In the genomic region with DNA sequence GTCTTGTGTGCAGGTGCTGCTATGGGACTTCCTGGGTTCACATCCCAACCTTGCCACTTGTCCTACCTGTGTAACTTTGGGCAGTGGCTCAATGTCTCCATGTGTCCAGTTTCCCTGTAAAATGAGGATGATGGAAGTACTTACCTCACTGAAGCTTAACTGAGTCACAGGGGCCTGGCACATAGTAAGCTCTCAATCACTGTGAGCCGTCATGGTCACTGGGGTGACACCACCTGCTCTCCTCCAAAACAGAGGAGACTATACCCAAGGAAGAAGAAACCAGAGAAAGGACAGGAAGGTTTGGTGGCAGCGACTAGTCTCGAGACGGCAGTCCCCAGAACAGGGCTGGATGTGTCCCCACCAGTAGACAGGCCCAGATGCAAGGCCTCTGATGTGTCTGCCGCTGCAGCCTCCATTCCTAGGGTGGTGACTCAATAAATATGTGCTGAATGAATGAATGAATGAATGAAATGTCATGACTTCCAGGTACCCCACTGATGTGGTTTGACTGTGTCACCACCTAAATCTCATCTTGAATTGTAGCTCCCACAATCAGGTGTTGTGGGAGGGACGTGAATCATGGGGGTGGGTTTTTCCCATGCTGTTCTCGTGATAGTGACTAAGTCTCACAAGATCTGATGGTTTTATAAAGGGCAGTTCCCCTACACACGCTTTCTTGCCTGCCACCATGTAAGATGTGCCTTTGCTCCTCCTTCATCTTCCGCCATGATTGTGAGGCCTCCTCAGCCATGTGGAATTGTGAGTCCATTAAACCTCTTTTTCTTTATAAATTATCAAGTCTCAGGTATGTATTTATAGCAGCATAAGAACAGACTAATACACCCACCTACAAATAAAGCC, we compare ENCODE assay signal across 14 cellular contexts. TPM values are rescaled to one million over a fixed set of nuclear protein-coding genes. Genes with fewer than 3 reads are reported as not detected.
DNase-seq lines count a peak whose midpoint lies in the region; ATAC-seq and TF ChIP-seq lines count a peak whose summit lies in the region.
"Had no signal": no experiment of that assay in that cellular context is flagged by ENCODE, and none has a peak within 500 bp of the region (broad histone marks: within the 10 kb centered on the region; RNA-seq: fewer than 3 reads in every experiment).

No MANE protein-coding gene starts in this region.

- H3K27me3 ChIP-seq in endodermal cell (ENCODE audit: control insufficient read depth, insufficient read depth, low read length, poor library complexity, severe bottlenecking) (no peaks in the 10 kb centered on the region), GM23338 (ENCODE audit: insufficient read depth) (no peaks in the 10 kb centered on the region)

- H3K9me2 ChIP-seq in GM23338 (ENCODE audit: insufficient read depth), result no peaks in the 10 kb centered on the region

- H3K36me3 Mint-ChIP-seq in activated CD8-positive, alpha-beta T cell treated with anti-CD3 and anti-CD28 coated beads, Interleukin-2, amount 10 ng/mL, durations not matched to agents 7 days and 5 days (ENCODE audit: low read depth), result peaks cover 6% of the 10 kb centered on the region
- peaks cover 1% of the 10 kb centered on the region for H3K36me3 Mint-ChIP-seq in endodermal cell (ENCODE audit: low read depth)
- peaks cover 10% of the 10 kb centered on the region for H3K36me3 Mint-ChIP-seq in GM23338 (ENCODE audit: low read depth)

- H3K9ac ChIP-seq in endodermal cell (ENCODE audit: extremely low read depth, low read length, poor library complexity, severe bottlenecking), result no peak overlapping the region

- CTCF ChIA-PET in activated CD8-positive, alpha-beta T cell treated with anti-CD3 and anti-CD28 coated beads, Interleukin-2, amount 10 ng/mL, durations not matched to agents 7 days and 5 days (lab: Charles Lee), result no interaction called here

- no peak for ATAC-seq in activated CD8-positive, alpha-beta T cell treated with anti-CD3 and anti-CD28 coated beads, Interleukin-2, amount 10 ng/mL, durations not matched to agents 7 days and 5 days
- ATAC-seq in GM19328 (IDR thresholded peaks at IDR 0.05; ENCODE audit: unreplicated experiment), result no peak
- ATAC-seq in GM23338, result no peak
- ATAC-seq: left lung had no signal

- H4K20me1 ChIP-seq in GM23338 (replicated peaks; ENCODE audit: insufficient read depth), result no peaks in the 10 kb centered on the region

- no peak overlapping the region for H2AFZ ChIP-seq in GM23338

- H3F3A ChIP-seq in GM23338 (replicated peaks; ENCODE audit: low read depth), result no peaks in the 10 kb centered on the region

- H3K4me1 Mint-ChIP-seq in activated CD8-positive, alpha-beta T cell treated with anti-CD3 and anti-CD28 coated beads, Interleukin-2, amount 10 ng/mL, durations not matched to agents 7 days and 5 days (ENCODE audit: low read depth), result peaks cover under 1% of the 10 kb centered on the region
- H3K4me1 Mint-ChIP-seq in endodermal cell (peaks cover 14% of the 10 kb centered on the region), GM23338 (peaks cover 7% of the 10 kb centered on the region)

- no peak overlapping the region for H3K4me2 ChIP-seq in GM23338

- no peak overlapping the region for H3K4me3 Mint-ChIP-seq in activated CD8-positive, alpha-beta T cell treated with anti-CD3 and anti-CD28 coated beads, Interleukin-2, amount 10 ng/mL, durations not matched to agents 7 days and 5 days
- H3K4me3 Mint-ChIP-seq in endodermal cell (no peak overlapping the region), GM23338 (no peak overlapping the region)
- H3K4me3 Mint-ChIP-seq: B cell had no signal

- H3K4me1 ChIP-seq in endodermal cell (ENCODE audit: control insufficient read depth, insufficient read depth, low read length) (no peaks in the 10 kb centered on the region), GM23338 (ENCODE audit: insufficient read depth) (no peaks in the 10 kb centered on the region)
- H3K4me1 ChIP-seq: left lung had no signal

- H3K36me3 ChIP-seq in endodermal cell (ENCODE audit: control insufficient read depth, insufficient read depth, low read length), result no peaks in the 10 kb centered on the region
- H3K36me3 ChIP-seq in GM23338 (ENCODE audit: insufficient read depth), result no peaks in the 10 kb centered on the region
- H3K36me3 ChIP-seq: left lung had no signal

- H3K9me3 Mint-ChIP-seq in activated CD8-positive, alpha-beta T cell treated with anti-CD3 and anti-CD28 coated beads, Interleukin-2, amount 10 ng/mL, durations not matched to agents 7 days and 5 days (ENCODE audit: insufficient read depth), result no peaks in the 10 kb centered on the region
- peaks cover 2% of the 10 kb centered on the region for H3K9me3 Mint-ChIP-seq in endodermal cell
- H3K9me3 Mint-ChIP-seq in GM23338, result peaks cover 5% of the 10 kb centered on the region; the same call in 2 of the 3 replicates

- DNase-seq in HT1080 (ENCODE audit: low read depth), result peak; percentile 32
- peak; percentile 21 for DNase-seq in activated CD8-positive, alpha-beta T cell treated with anti-CD3 and anti-CD28 coated beads, Interleukin-2, amount 10 ng/mL, durations not matched to agents 7 days and 5 days
- peak; percentile 34 for DNase-seq in endodermal cell
- DNase-seq in stimulated activated CD4-positive, alpha-beta T cell treated with anti-CD3 and anti-CD28 coated beads, Interleukin-4, amount 100 ng/mL, for 4 hours, result peak; percentile 12 to 58
- no peak for DNase-seq in GM23338 (ENCODE audit: low spot score)
- no peak for DNase-seq in NCI-H748 (lab: John Stamatoyannopoulos, UW; ENCODE audit: unreplicated experiment)
- DNase-seq in DMS79 treated with DMSO at 0.1 percent for 48 hours (lab: John Stamatoyannopoulos, UW), result no peak
- DNase-seq: DMS 273 treated with DMSO at 0.1 percent for 48 hours, Karpas-422, NCI-H1417 treated with DMSO at 0.1 percent for 48 hours, NCI-H446 treated with DMSO at 0.1 percent for 48 hours had no signal

- no peak overlapping the region for H3K27ac Mint-ChIP-seq in activated CD8-positive, alpha-beta T cell treated with anti-CD3 and anti-CD28 coated beads, Interleukin-2, amount 10 ng/mL, durations not matched to agents 7 days and 5 days
- H3K27ac Mint-ChIP-seq in endodermal cell (no peak overlapping the region), GM23338 (no peak overlapping the region)
- H3K27ac Mint-ChIP-seq: B cell had no signal

- TF ChIP-seq CTCF in endodermal cell (conservative IDR thresholded peaks at IDR 0.05), result no peak
- TF ChIP-seq CTCF in GM23338 (conservative IDR thresholded peaks at IDR 0.05; ENCODE audit: low read depth in 2 of 2), result no peak

- H3K27me3 Mint-ChIP-seq in activated CD8-positive, alpha-beta T cell treated with anti-CD3 and anti-CD28 coated beads, Interleukin-2, amount 10 ng/mL, durations not matched to agents 7 days and 5 days (ENCODE audit: low read depth), result no peaks in the 10 kb centered on the region
- H3K27me3 Mint-ChIP-seq in endodermal cell (ENCODE audit: insufficient read depth), result peaks cover 12% of the 10 kb centered on the region
- H3K27me3 Mint-ChIP-seq in GM23338 (ENCODE audit: insufficient read depth, low read depth, poor library complexity), result peaks cover 19% of the 10 kb centered on the region
- H3K27me3 Mint-ChIP-seq: B cell had no signal

- H3K4me3 ChIP-seq in endodermal cell (ENCODE audit: low read length) (no peak overlapping the region), GM23338 (no peak overlapping the region)
- H3K4me3 ChIP-seq: left lung had no signal

- H3K27ac ChIP-seq in endodermal cell (ENCODE audit: low read depth, low read length) (no peak overlapping the region), GM23338 (ENCODE audit: low read depth) (no peak overlapping the region)
- H3K27ac ChIP-seq: left lung had no signal

- POLR2A ChIA-PET in activated CD8-positive, alpha-beta T cell treated with anti-CD3 and anti-CD28 coated beads, Interleukin-2, amount 10 ng/mL, durations not matched to agents 7 days and 5 days (lab: Charles Lee), result no interaction called here

- WGBS in endodermal cell (ENCODE audit: insufficient coverage in 1 of 2, insufficient read length in 1 of 2), 2 experiments, result 93 to 100% methylated on average over 2 to 9 of the region's 9 CpGs

- H3K9me3 ChIP-seq in endodermal cell (ENCODE audit: control insufficient read depth, low read length), result no peaks in the 10 kb centered on the region
- H3K9me3 ChIP-seq: left lung had no signal

- no peaks in the 10 kb centered on the region for H3K79me2 ChIP-seq in GM23338 (replicated peaks; ENCODE audit: insufficient read depth)

TF ChIP-seq in GM23338, 12 proteins besides CTCF, POLR2A, EP300 and RAD21 (continues in another document):
- no peak for TF ChIP-seq ZNF114 (CRISPR knock-in tag; IDR thresholded peaks at IDR 0.05)

RNA-seq across cellular contexts. Expression of a gene that starts 13.0 kb away (rescaled TPM):
- total RNA-seq in HT1080 (2014; rRNA removed; shearing (Covaris generic)), result 44.4 and 65.3 TPM in 2 replicates
- polyA plus RNA-seq in HT1080 (2015; cell fraction: cytosol; rRNA removed), result 40.4 and 47.7 TPM in 2 replicates
- polyA plus RNA-seq in HT1080 (2015; cell fraction: nucleus; rRNA removed), result 102 and 103 TPM in 2 replicates
- 10 to 100 TPM; 62.7 to 71.8 TPM for total RNA-seq in activated CD8-positive, alpha-beta T cell treated with anti-CD3 and anti-CD28 coated beads, Interleukin-2, amount 10 ng/mL, durations not matched to agents 7 days and 5 days
- 10 to 100 TPM; 29.1 to 39.6 TPM for total RNA-seq in endodermal cell
- 35.6 TPM for polyA plus RNA-seq in endodermal cell (2013, experiment 1 of 2)
- 29.0 TPM for polyA plus RNA-seq in endodermal cell (2013, experiment 2 of 2)
- total RNA-seq in GM23338 (2014; rRNA removed; shearing (Covaris generic)), result 71.1 and 72.4 TPM in 2 replicates
- polyA plus RNA-seq in GM23338 (2016; fragmentation: Nextera tagmentation; extraction: Ambion mirVana), result 27.8 and 28.3 TPM in 2 replicates

Comparison
In these comparisons a context has a peak if more than half of its experiments do, and no peak if none do; other contexts are left out.
1. DNase-seq: peak in HT1080 (single experiment), activated CD8-positive, alpha-beta T cell treated with anti-CD3 and anti-CD28 coated beads, Interleukin-2, amount 10 ng/mL, durations not matched to agents 7 days and 5 days (single experiment), endodermal cell (single experiment) and stimulated activated CD4-positive, alpha-beta T cell treated with anti-CD3 and anti-CD28 coated beads, Interleukin-4, amount 100 ng/mL, for 4 hours (2 of 2); none in GM23338 (single experiment), NCI-H748 (single experiment) and DMS79 treated with DMSO at 0.1 percent for 48 hours (single experiment).